ENCODE assay signal across 8 cellular contexts in the genomic region with DNA sequence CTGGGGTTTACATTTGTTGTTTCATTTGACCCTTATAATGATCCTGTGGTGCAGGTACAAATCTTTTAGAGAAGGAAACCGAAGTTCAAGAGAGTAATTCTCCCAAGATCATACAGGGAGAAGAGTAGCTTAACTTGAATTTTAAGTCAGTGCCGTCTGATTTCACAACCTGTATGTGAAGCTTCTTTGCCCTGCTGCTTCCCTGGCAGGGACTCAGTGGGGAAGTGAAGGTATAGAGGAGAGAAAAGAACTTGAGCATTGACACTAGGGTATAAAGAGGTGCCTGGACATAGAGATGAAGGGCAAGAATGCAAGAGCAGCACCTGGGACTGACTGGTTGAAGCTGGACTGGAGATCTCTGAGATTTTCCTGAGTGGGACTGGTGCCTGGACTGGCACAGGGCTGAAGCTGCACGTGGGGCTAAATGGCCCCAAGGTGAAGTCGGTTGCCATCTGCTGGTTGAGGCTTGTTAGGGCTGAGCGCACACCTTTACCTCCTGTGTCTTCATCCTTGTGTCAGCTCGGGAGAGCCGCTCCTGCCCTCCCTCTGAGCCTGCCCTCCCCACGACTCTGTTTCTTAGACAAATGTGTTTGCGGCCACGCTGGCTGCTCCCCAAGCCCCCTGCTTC. TPM values are rescaled to one million over a fixed set of nuclear protein-coding genes. Genes with fewer than 3 reads are reported as not detected.
DNase-seq lines count a peak whose midpoint lies in the region; ATAC-seq, FAIRE-seq and TF ChIP-seq lines count a peak whose summit lies in the region.

No MANE protein-coding gene starts in this region.

- H3K36me3 ChIP-seq in CD8-positive, alpha-beta memory T cell (ENCODE audit: insufficient read depth, low read length): no peaks in the 10 kb centered on the region
- H3K36me3 ChIP-seq in brain microvascular endothelial cell (replicated peaks): no peaks in the 10 kb centered on the region
- no peaks in the 10 kb centered on the region for H3K36me3 ChIP-seq in HepG2 (replicated peaks in 1 of 2; ENCODE audit: control insufficient read depth in 1 of 2, insufficient read depth in 2 of 2, low read length in 2 of 2)

- H3K79me2 ChIP-seq in HepG2 (ENCODE audit: insufficient read depth, low read length): peaks cover 5% of the 10 kb centered on the region

- no peaks in the 10 kb centered on the region for H3K27me3 ChIP-seq in CD8-positive, alpha-beta memory T cell (ENCODE audit: insufficient read depth, low read length, poor library complexity, severe bottlenecking)
- H3K27me3 ChIP-seq in brain microvascular endothelial cell (replicated peaks) (no peaks in the 10 kb centered on the region), HepG2 (ENCODE audit: control insufficient read depth in 1 of 2, insufficient read depth in 2 of 2, low read length in 2 of 2) (no peaks in the 10 kb centered on the region)

- TF ChIP-seq POLR2A in HepG2 (IDR thresholded peaks at IDR 0.05; ENCODE audit: insufficient read depth in 1 of 2, low read depth in 2 of 2, low read length in 2 of 2): no peak

- no peaks in the 10 kb centered on the region for H3K27me3 Mint-ChIP-seq in CD8-positive, alpha-beta memory T cell
- H3K27me3 Mint-ChIP-seq in T-helper 17 cell: no peaks in the 10 kb centered on the region

- H3K9ac ChIP-seq in HepG2 (ENCODE audit: insufficient read depth, low read depth, low read length): no peak overlapping the region

- WGBS in HepG2 (ENCODE audit: low lambda C conversion rate): 48% methylated on average over 8 of the region's 10 CpGs

- H3K9me3 Mint-ChIP-seq in CD8-positive, alpha-beta memory T cell: no peaks in the 10 kb centered on the region
- no peaks in the 10 kb centered on the region for H3K9me3 Mint-ChIP-seq in stimulated activated effector memory CD8-positive, alpha-beta T cell treated with anti-CD3 and anti-CD28 coated beads, Interleukin-12 subunit alpha, Interleukin-12 subunit beta, amount 100 ng/mL, for 72 hours

- H3K9me3 ChIP-seq in CD8-positive, alpha-beta memory T cell (ENCODE audit: low read length): no peaks in the 10 kb centered on the region
- H3K9me3 ChIP-seq in T-helper 17 cell (ENCODE audit: control insufficient read depth, low read length, poor library complexity, severe bottlenecking): no peaks in the 10 kb centered on the region
- H3K9me3 ChIP-seq in HepG2 (ENCODE audit: low read length): no peaks in the 10 kb centered on the region

- H3K4me3 Mint-ChIP-seq in CD8-positive, alpha-beta memory T cell: peak overlapping the region; percentile 44 to 85 (median 79)
- peak overlapping the region; percentile 86 for H3K4me3 Mint-ChIP-seq in T-helper 17 cell
- H3K4me3 Mint-ChIP-seq in stimulated activated effector memory CD8-positive, alpha-beta T cell treated with anti-CD3 and anti-CD28 coated beads, Interleukin-12 subunit alpha, Interleukin-12 subunit beta, amount 100 ng/mL, for 72 hours: peak overlapping the region; percentile 60

- DNase-seq in CD8-positive, alpha-beta memory T cell: peak; percentile 25 to 74 (median 52)
- peak; percentile 44 to 48 (median 47) for DNase-seq in T-helper 17 cell
- DNase-seq in brain microvascular endothelial cell: no peak
- DNase-seq in HepG2 (ENCODE audit: low spot score): peak; percentile 73
- peak; percentile 42 to 75 for DNase-seq in stimulated activated effector memory CD8-positive, alpha-beta T cell treated with anti-CD3 and anti-CD28 coated beads, Interleukin-12 subunit alpha, Interleukin-12 subunit beta, amount 100 ng/mL, for 72 hours (ENCODE audit: low spot score in 2 of 2)

- peak; percentile 83 for TF ChIP-seq RAD21 in HepG2 (CRISPR knock-in tag; IDR thresholded peaks at IDR 0.05)

- intact Hi-C loops in HepG2 (cut with micrococcal nuclease; ENCODE audit: unreplicated experiment): loop anchor here (1.0 to 2.0 kb wide), 4 partner anchors 42 to 246 kb away; a partner anchor contains a TSS

- in situ Hi-C loops in brain microvascular endothelial cell (cut with HindIII; ENCODE audit: low pct_ligation_motif_present, low sequenced_read_pairs): no loop called here
- in situ Hi-C loops in HepG2 (cut with HindIII; ENCODE audit: extremely low pct_ligation_motif_present, low pct_unique_long_range_greater_than_20kb): loop anchor here (5.0 kb wide), 2 partner anchors 86 to 161 kb away; no protein-coding TSS in a partner anchor

- no peak overlapping the region for H3K4me3 ChIP-seq in CD8-positive, alpha-beta memory T cell (ENCODE audit: low read length)
- no peak overlapping the region for H3K4me3 ChIP-seq in brain microvascular endothelial cell (ENCODE audit: low read depth, low read length)
- H3K4me3 ChIP-seq in HepG2 (replicated peaks in 1 of 3; ENCODE audit: insufficient read depth in 1 of 3, low read depth in 2 of 3, low read length in 3 of 3): no peak overlapping the region

- no peaks in the 10 kb centered on the region for H4K20me1 ChIP-seq in HepG2 (ENCODE audit: insufficient read depth, low read length)

- peak; percentile 69 for TF ChIP-seq CTCF in brain microvascular endothelial cell (IDR thresholded peaks at IDR 0.05; ENCODE audit: low read depth, low read length, missing control alignments)
- peak; percentile 88 for TF ChIP-seq CTCF in HepG2 (CRISPR knock-in tag; IDR thresholded peaks at IDR 0.05)

- TF ChIP-seq EP300 in HepG2 (IDR thresholded peaks at IDR 0.05; ENCODE audit: low read depth in 2 of 2, low read length in 2 of 2) (no peak), HepG2 (CRISPR knock-in tag; IDR thresholded peaks at IDR 0.05; ENCODE audit: borderline replicate concordance) (no peak)

- H3K4me1 Mint-ChIP-seq in CD8-positive, alpha-beta memory T cell: peaks cover 29 to 34% (median 34%) of the 10 kb centered on the region in 3 donors
- peaks cover 38% of the 10 kb centered on the region for H3K4me1 Mint-ChIP-seq in T-helper 17 cell
- peaks cover 47% of the 10 kb centered on the region for H3K4me1 Mint-ChIP-seq in stimulated activated effector memory CD8-positive, alpha-beta T cell treated with anti-CD3 and anti-CD28 coated beads, Interleukin-12 subunit alpha, Interleukin-12 subunit beta, amount 100 ng/mL, for 72 hours

- H3K4me1 ChIP-seq in CD8-positive, alpha-beta memory T cell (ENCODE audit: insufficient read depth, low read length): peaks cover 26% of the 10 kb centered on the region
- H3K4me1 ChIP-seq in HepG2 (ENCODE audit: insufficient read depth, low read length): peaks cover 16% of the 10 kb centered on the region

- FAIRE-seq in HepG2 (lab: Jason Lieb, UNC): peak; percentile 63

- POLR2A ChIA-PET in CD8-positive, alpha-beta memory T cell (lab: Charles Lee): interaction anchor here (1.0 kb wide), 1 partner anchor 159 kb away, joined by 4 read pairs; no protein-coding TSS in a partner anchor
- POLR2A ChIA-PET in HepG2 (lab: Yijun Ruan, JAX): no interaction called here

- H3K4me2 ChIP-seq in HepG2 (ENCODE audit: low read depth, low read length): peak overlapping the region; percentile 13; the same call in 1 of the 2 replicates

- CTCF ChIA-PET in CD8-positive, alpha-beta memory T cell (lab: Charles Lee): interaction anchor here (0.8 to 5.6 kb wide), 17 partner anchors 8 to 163 kb away, joined by 3 to 70 read pairs (median 4); no protein-coding TSS in a partner anchor
- CTCF ChIA-PET in HepG2 (lab: Yijun Ruan, JAX; ENCODE audit: low intra/inter-chr PET ratio, low total read pairs): interaction anchor here (1.0 to 2.1 kb wide), 4 partner anchors 88 to 273 kb away, joined by 3 to 19 read pairs (median 10); no protein-coding TSS in a partner anchor

- H3K27ac Mint-ChIP-seq in CD8-positive, alpha-beta memory T cell: peak overlapping the region in 6 of 8 donors; percentile 7 to 87 (median 70)
- peak overlapping the region; percentile 66 for H3K27ac Mint-ChIP-seq in T-helper 17 cell
- H3K27ac Mint-ChIP-seq in stimulated activated effector memory CD8-positive, alpha-beta T cell treated with anti-CD3 and anti-CD28 coated beads, Interleukin-12 subunit alpha, Interleukin-12 subunit beta, amount 100 ng/mL, for 72 hours: peak overlapping the region; percentile 67

- H3K36me3 Mint-ChIP-seq in CD8-positive, alpha-beta memory T cell: peaks cover 0 to 4% (median 0%) of the 10 kb centered on the region in 3 donors
- no peaks in the 10 kb centered on the region for H3K36me3 Mint-ChIP-seq in T-helper 17 cell (ENCODE audit: low read depth)
- H3K36me3 Mint-ChIP-seq in stimulated activated effector memory CD8-positive, alpha-beta T cell treated with anti-CD3 and anti-CD28 coated beads, Interleukin-12 subunit alpha, Interleukin-12 subunit beta, amount 100 ng/mL, for 72 hours: no peaks in the 10 kb centered on the region

- no peak overlapping the region for H3K27ac ChIP-seq in CD8-positive, alpha-beta memory T cell (ENCODE audit: low read depth, low read length)
- H3K27ac ChIP-seq in brain microvascular endothelial cell (no peak overlapping the region), HepG2 (ENCODE audit: extremely low read length, insufficient read depth, low read length) (no peak overlapping the region)

- ATAC-seq in GM19372 (IDR thresholded peaks at IDR 0.05; ENCODE audit: low read depth, unreplicated experiment) (peak; percentile 74), HG03442 (IDR thresholded peaks at IDR 0.05; ENCODE audit: unreplicated experiment) (peak; percentile 56), T-helper 17 cell (peak; percentile 97), HepG2 (peak; percentile 100), GM18519 (IDR thresholded peaks at IDR 0.05; ENCODE audit: low FRiP score, unreplicated experiment) (no peak)
- ATAC-seq in stimulated activated effector memory CD8-positive, alpha-beta T cell treated with anti-CD3 and anti-CD28 coated beads, Interleukin-12 subunit alpha, Interleukin-12 subunit beta, amount 100 ng/mL, for 72 hours: peak; percentile 74

- no TSS peak for BruUV-seq in HepG2 (replicated peaks; lab: Mats Ljungman, UMichigan)

- H2AFZ ChIP-seq in HepG2 (ENCODE audit: low read length): no peak overlapping the region

RNA-seq across cellular contexts. Expression of a gene that starts 41.8 kb away (rescaled TPM):
- total RNA-seq in CD8-positive, alpha-beta memory T cell: 10 to 100 TPM; 24.5 to 24.9 TPM
- polyA plus RNA-seq in CD8-positive, alpha-beta memory T cell: 26.0 TPM
- total RNA-seq in T-helper 17 cell (10 to 100 TPM; 20.7 to 26.4 TPM), HepG2 (2016; rRNA removed; fragmentation: Illumina TruSeq; extraction: Trizol) (26.0 and 28.0 TPM in 2 replicates)
- total RNA-seq in HepG2 (2016; cell fraction: cytosol; rRNA removed; fragmentation: Illumina TruSeq; extraction: Trizol; ENCODE audit: low read depth): 38.2 and 38.5 TPM in 2 replicates
- 24.7 and 29.3 TPM in 2 replicates for total RNA-seq in HepG2 (2016; cell fraction: insoluble cytoplasmic fraction; rRNA removed; fragmentation: Illumina TruSeq; extraction: Trizol)
- total RNA-seq in HepG2 (2016; cell fraction: membrane; rRNA removed; fragmentation: Illumina TruSeq; extraction: Trizol): 21.6 and 25.0 TPM in 2 replicates
- 29.9 and 30.1 TPM in 2 replicates for total RNA-seq in HepG2 (2016; cell fraction: nucleus; rRNA removed; fragmentation: Illumina TruSeq; extraction: Trizol)
- polyA plus RNA-seq in HepG2 (2011; rRNA removed): 12.7 and 15.4 TPM in 2 replicates
- polyA plus RNA-seq in HepG2 (2011; cell fraction: cytosol; rRNA removed): 12.8 and 14.3 TPM in 2 replicates
- 8.4 and 10.7 TPM in 2 replicates for polyA plus RNA-seq in HepG2 (2011; cell fraction: nucleus; rRNA removed)
- 7.3 and 8.6 TPM in 2 replicates for polyA plus RNA-seq in HepG2 (2012)
- polyA plus RNA-seq in HepG2 (2016; cell fraction: cytosol; fragmentation: Illumina TruSeq; extraction: Trizol; ENCODE audit: low read depth): 6.3 and 6.7 TPM in 2 replicates
- 17.7 and 22.2 TPM in 2 replicates for polyA plus RNA-seq in HepG2 (2016; cell fraction: insoluble cytoplasmic fraction; fragmentation: Illumina TruSeq; extraction: Trizol; ENCODE audit: low read depth)
- polyA plus RNA-seq in HepG2 (2016; cell fraction: membrane; fragmentation: Illumina TruSeq; extraction: Trizol; ENCODE audit: low read depth): 7.8 and 8.7 TPM in 2 replicates
- 9.7 and 11.7 TPM in 2 replicates for polyA plus RNA-seq in HepG2 (2016; cell fraction: nucleus; fragmentation: Illumina TruSeq; extraction: Trizol; ENCODE audit: insufficient read depth, low read depth)
- polyA minus RNA-seq in HepG2 (2011; rRNA and poly(A)+ RNA removed; ENCODE audit: low replicate concordance): 53.8 and 71.4 TPM in 2 replicates
- polyA minus RNA-seq in HepG2 (2011; cell fraction: cytosol; rRNA and poly(A)+ RNA removed): 9.6 and 10.5 TPM in 2 replicates
- polyA minus RNA-seq in HepG2 (2011; cell fraction: nucleus; rRNA and poly(A)+ RNA removed): 54.6 and 59.7 TPM in 2 replicates

RNA-seq across cellular contexts. Expression of a gene that starts 42.4 kb away (rescaled TPM):
- 10 to 100 TPM; 55.1 to 58.2 TPM for total RNA-seq in CD8-positive, alpha-beta memory T cell
- 26.5 TPM for polyA plus RNA-seq in CD8-positive, alpha-beta memory T cell
- 10 to 100 TPM; 14.6 to 19.2 TPM for total RNA-seq in T-helper 17 cell
- total RNA-seq in HepG2 (2016; rRNA removed; fragmentation: Illumina TruSeq; extraction: Trizol): 64.6 and 80.2 TPM in 2 replicates
- 73.1 and 82.6 TPM in 2 replicates for total RNA-seq in HepG2 (2016; cell fraction: cytosol; rRNA removed; fragmentation: Illumina TruSeq; extraction: Trizol; ENCODE audit: low read depth)
- 63.7 and 77.9 TPM in 2 replicates for total RNA-seq in HepG2 (2016; cell fraction: insoluble cytoplasmic fraction; rRNA removed; fragmentation: Illumina TruSeq; extraction: Trizol)
- 106 and 122 TPM in 2 replicates for total RNA-seq in HepG2 (2016; cell fraction: membrane; rRNA removed; fragmentation: Illumina TruSeq; extraction: Trizol)
- total RNA-seq in HepG2 (2016; cell fraction: nucleus; rRNA removed; fragmentation: Illumina TruSeq; extraction: Trizol): 32.6 and 33.3 TPM in 2 replicates
- 57.0 and 67.5 TPM in 2 replicates for polyA plus RNA-seq in HepG2 (2011; rRNA removed)
- polyA plus RNA-seq in HepG2 (2011; cell fraction: cytosol; rRNA removed): 51.3 and 61.3 TPM in 2 replicates
- polyA plus RNA-seq in HepG2 (2011; cell fraction: nucleus; rRNA removed): 14.6 and 17.6 TPM in 2 replicates
- polyA plus RNA-seq in HepG2 (2012): 54.2 and 60.4 TPM in 2 replicates
- polyA plus RNA-seq in HepG2 (2016; cell fraction: cytosol; fragmentation: Illumina TruSeq; extraction: Trizol; ENCODE audit: low read depth): 97.6 and 109 TPM in 2 replicates
- 80.7 and 81.4 TPM in 2 replicates for polyA plus RNA-seq in HepG2 (2016; cell fraction: insoluble cytoplasmic fraction; fragmentation: Illumina TruSeq; extraction: Trizol; ENCODE audit: low read depth)
- polyA plus RNA-seq in HepG2 (2016; cell fraction: membrane; fragmentation: Illumina TruSeq; extraction: Trizol; ENCODE audit: low read depth): 106 and 108 TPM in 2 replicates
- polyA plus RNA-seq in HepG2 (2016; cell fraction: nucleus; fragmentation: Illumina TruSeq; extraction: Trizol; ENCODE audit: insufficient read depth, low read depth): 40.8 and 43.1 TPM in 2 replicates
- 29.2 and 36.0 TPM in 2 replicates for polyA minus RNA-seq in HepG2 (2011; rRNA and poly(A)+ RNA removed; ENCODE audit: low replicate concordance)
- 18.1 and 22.4 TPM in 2 replicates for polyA minus RNA-seq in HepG2 (2011; cell fraction: cytosol; rRNA and poly(A)+ RNA removed)
- 25.2 and 25.4 TPM in 2 replicates for polyA minus RNA-seq in HepG2 (2011; cell fraction: nucleus; rRNA and poly(A)+ RNA removed)
